Comparison of ENCODE assay signal across 12 cellular contexts in the genomic region with DNA sequence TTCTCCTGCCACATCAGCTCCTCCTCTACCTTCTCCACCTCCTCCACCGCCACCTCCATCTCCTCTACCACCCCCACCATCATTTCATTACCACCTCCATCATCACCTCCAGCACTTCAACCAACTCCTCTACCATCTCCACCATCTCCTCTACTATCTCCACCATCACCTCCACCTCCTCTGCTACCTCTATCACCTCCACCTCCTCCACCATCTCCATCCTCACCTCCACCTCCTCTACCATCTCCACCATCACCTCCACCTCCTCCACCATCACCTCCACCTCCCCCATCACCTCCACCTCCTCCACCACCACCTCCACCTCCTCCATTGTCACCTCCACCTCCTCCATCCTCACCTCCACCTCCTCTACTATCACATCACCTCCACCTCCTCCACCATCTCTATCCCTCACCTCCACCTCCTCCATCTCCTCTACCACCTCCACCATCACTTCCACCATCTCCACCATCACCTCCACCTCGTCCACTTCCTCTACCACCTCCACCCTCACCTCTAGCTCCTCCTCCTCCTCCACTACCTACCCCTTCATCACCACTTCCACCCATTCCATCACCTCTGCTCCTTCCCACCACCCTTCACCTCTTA.
"Had no signal": no experiment of that assay in that cellular context is flagged by ENCODE, and none has a peak within 500 bp of the region (broad histone marks: within the 10 kb centered on the region; RNA-seq: fewer than 3 reads in every experiment).

No MANE protein-coding gene starts in this region.

- H3K4me1 ChIP-seq: colonic mucosa had no signal

- H3K36me3 ChIP-seq: colonic mucosa, neural progenitor cell, ovary, transverse colon had no signal

- H3K9me3 ChIP-seq: colonic mucosa, ovary, transverse colon had no signal

- DNase-seq: activated CD4-positive, alpha-beta T cell treated with anti-CD3 and anti-CD28 coated beads for 4 hours; activated naive CD4-positive, alpha-beta T cell treated with anti-CD3 and anti-CD28 coated beads, Interleukin-2, amount 10 ng/mL, durations not matched to agents 7 days and 5 days; amniotic stem cell; colonic mucosa; effector CD4-positive, alpha-beta T cell; foreskin melanocyte; islet precursor cell; ovary; T-helper 1 cell; transverse colon had no signal

- H3K27ac ChIP-seq: colonic mucosa, neural progenitor cell, ovary had no signal

- H3K27me3 ChIP-seq: colonic mucosa, neural progenitor cell, ovary, transverse colon had no signal

- H3K4me3 ChIP-seq: colonic mucosa, neural progenitor cell, ovary, smooth muscle cell, transverse colon had no signal
